Comparison of ENCODE assay signal across 27 cellular contexts in genomic region chr6:131678401-131678800, GRCh38. TPM values are rescaled to one million over a fixed set of nuclear protein-coding genes. Genes with fewer than 3 reads are reported as not detected.
"Had no signal": no experiment of that assay in that cellular context is flagged by ENCODE, and none has a peak within 500 bp of the region (broad histone marks: within the 10 kb centered on the region; RNA-seq: fewer than 3 reads in every experiment).

No MANE protein-coding gene starts in this region.

- H3K9me3 ChIP-seq: body of pancreas, Peyer's patch, SJCRH30, SK-N-SH had no signal

- H3K9me2 ChIP-seq: SK-N-SH had no signal

- H3K27ac Mint-ChIP-seq: activated CD4-positive, alpha-beta T cell treated with anti-CD3 and anti-CD28 coated beads for 36 hours; activated CD8-positive, alpha-beta T cell treated with anti-CD3 and anti-CD28 coated beads for 36 hours; activated T-cell treated with anti-CD3 and anti-CD28 coated beads, Interleukin-2, amount 50 U/mL, for 72 hours had no signal

- H3K4me1 Mint-ChIP-seq: activated CD4-positive, alpha-beta T cell treated with anti-CD3 and anti-CD28 coated beads for 36 hours had no signal

- H3K9me3 Mint-ChIP-seq: activated CD8-positive, alpha-beta T cell treated with anti-CD3 and anti-CD28 coated beads for 36 hours; activated T-cell treated with anti-CD3 and anti-CD28 coated beads, Interleukin-2, amount 50 U/mL, for 72 hours had no signal

- H3K9ac ChIP-seq: SK-N-SH had no signal

- ATAC-seq: activated CD4-positive, alpha-beta T cell treated with anti-CD3 and anti-CD28 coated beads for 36 hours; activated CD8-positive, alpha-beta T cell treated with anti-CD3 and anti-CD28 coated beads for 36 hours; activated T-cell treated with anti-CD3 and anti-CD28 coated beads, Interleukin-2, amount 50 U/mL, for 72 hours; body of pancreas had no signal

- DNase-seq: activated CD4-positive, alpha-beta T cell treated with anti-CD3 and anti-CD28 coated beads for 36 hours; activated CD8-positive, alpha-beta memory T cell treated with anti-CD3 and anti-CD28 coated beads, Interleukin-2, amount 50 U/mL, for 4 hours; activated CD8-positive, alpha-beta T cell treated with anti-CD3 and anti-CD28 coated beads for 36 hours; activated naive CD4-positive, alpha-beta T cell treated with anti-CD3 and anti-CD28 coated beads, Interleukin-2, amount 50 U/mL, for 16 hours; activated T-cell treated with anti-CD3 and anti-CD28 coated beads, Interleukin-2, amount 50 U/mL, for 72 hours; aorta; body of pancreas; central memory CD4-positive, alpha-beta T cell; Kasumi-1; KBM-7; NCI-H1694; NCI-H2029; NCI-H2171; NCI-H2227 treated with DMSO at 0.1 percent for 48 hours; NCI-H69; NK-92 treated with Interleukin-12 subunit alpha and Interleukin-12 subunit beta, amount 100 ng/mL, for 24 hours; Peyer's patch; Right ventricle myocardium superior; SJCRH30; SK-N-SH; T-helper 1 cell had no signal

- H3K4me3 ChIP-seq: body of pancreas, Peyer's patch, SJCRH30 had no signal

- H3K27ac ChIP-seq: body of pancreas, Peyer's patch, RWPE1, SJCRH30, VCaP had no signal

- H3K27me3 ChIP-seq: body of pancreas, Peyer's patch, SJCRH30 had no signal

- H3K36me3 ChIP-seq: Peyer's patch, SJCRH30 had no signal

- H3K4me1 ChIP-seq: body of pancreas, Peyer's patch, SJCRH30 had no signal

- H3K4me3 Mint-ChIP-seq: activated CD4-positive, alpha-beta T cell treated with anti-CD3 and anti-CD28 coated beads for 36 hours; activated CD8-positive, alpha-beta T cell treated with anti-CD3 and anti-CD28 coated beads for 36 hours; activated T-cell treated with anti-CD3 and anti-CD28 coated beads, Interleukin-2, amount 50 U/mL, for 72 hours had no signal

- H3K4me2 ChIP-seq: SK-N-SH had no signal

- H3K27me3 Mint-ChIP-seq: activated CD4-positive, alpha-beta T cell treated with anti-CD3 and anti-CD28 coated beads for 36 hours had no signal

RNA-seq across cellular contexts. Expression of gene OR2A4, which starts 22.8 kb away (rescaled TPM):
- total RNA-seq: activated CD4-positive, alpha-beta T cell treated with anti-CD3 and anti-CD28 coated beads for 36 hours; activated CD8-positive, alpha-beta T cell treated with anti-CD3 and anti-CD28 coated beads for 36 hours; activated T-cell treated with anti-CD3 and anti-CD28 coated beads, Interleukin-2, amount 50 U/mL, for 72 hours; aorta; body of pancreas; chondrocyte; Right ventricle myocardium superior; SJCRH30; T-helper 2 cell treated with Interferon-gamma antibody and Interleukin-4, amounts not matched to agents 100 ng/mL and 5 ng/mL, for 36 hours had no signal
- polyA plus RNA-seq: SK-N-SH had no signal

RNA-seq across cellular contexts. Expression of gene CTAGE9, which starts 32.4 kb away (rescaled TPM):
- total RNA-seq: activated CD8-positive, alpha-beta T cell treated with anti-CD3 and anti-CD28 coated beads for 36 hours; activated T-cell treated with anti-CD3 and anti-CD28 coated beads, Interleukin-2, amount 50 U/mL, for 72 hours; aorta; bronchial epithelial cell; chondrocyte; NCI-H460; Peyer's patch; Right ventricle myocardium superior; SJCRH30; T-helper 2 cell treated with Interferon-gamma antibody and Interleukin-4, amounts not matched to agents 100 ng/mL and 5 ng/mL, for 36 hours had no signal
- polyA plus RNA-seq: aorta, SK-N-SH had no signal

RNA-seq across cellular contexts. Expression of gene ENPP3, which starts 41.3 kb away (rescaled TPM):
- total RNA-seq: bronchial epithelial cell, chondrocyte had no signal
- polyA plus RNA-seq: SK-N-SH had no signal
